Comparison of ENCODE assay signal across 18 cellular contexts in genomic region chr12:18753481-18754117, GRCh38. TPM values are rescaled to one million over a fixed set of nuclear protein-coding genes. Genes with fewer than 3 reads are reported as not detected.
A peak's percentile ranks its signal among the peaks of the same experiment; 100 is the strongest.
DNase-seq lines count a peak whose midpoint lies in the region; ATAC-seq and TF ChIP-seq lines count a peak whose summit lies in the region.
"Had no signal": no experiment of that assay in that cellular context is flagged by ENCODE, and none has a peak within 500 bp of the region (broad histone marks: within the 10 kb centered on the region; RNA-seq: fewer than 3 reads in every experiment).

No MANE protein-coding gene starts in this region.

- 26 to 42% (median 37%) methylated on average over 15 to 16 of the region's 16 CpGs for WGBS in heart left ventricle, 4 donors
- WGBS in mesenchymal stem cell, result 41% methylated on average over 16 of the region's 16 CpGs
- 61 to 65% methylated on average over 16 of the region's 16 CpGs for WGBS in aorta, 2 donors

- peak overlapping the region in 11 of 12 donors; percentile 7 to 50 (median 38) for H3K4me3 ChIP-seq in heart left ventricle
- peak overlapping the region in 1 of 2 experiments; percentile 40 for H3K4me3 ChIP-seq in mesenchymal stem cell (ENCODE audit: insufficient read depth in 1 of 2, low read depth in 1 of 2, low read length in 2 of 2)
- no peak overlapping the region for H3K4me3 ChIP-seq in aorta (ENCODE audit: low read length in 2 of 2)
- H3K4me3 ChIP-seq: testis had no signal

- H3K18ac ChIP-seq in mesenchymal stem cell (ENCODE audit: low read depth in 1 of 2, low read length in 2 of 2), result peak overlapping the region; percentile 38 to 90

- peak overlapping the region; percentile 29 for H4K91ac ChIP-seq in mesenchymal stem cell (ENCODE audit: low read length)

- H2BK12ac ChIP-seq in mesenchymal stem cell (ENCODE audit: low read length in 2 of 2), result peak overlapping the region; percentile 2 to 77

- H2AK5ac ChIP-seq in mesenchymal stem cell (ENCODE audit: low read length, severe bottlenecking), result no peak overlapping the region

- H3K4me2 ChIP-seq in mesenchymal stem cell (ENCODE audit: low read length, poor library complexity, severe bottlenecking), result no peak overlapping the region

- H2BK120ac ChIP-seq in mesenchymal stem cell (ENCODE audit: low read depth, low read length), result peak overlapping the region; percentile 0

- H3K27me3 ChIP-seq in heart left ventricle (no peaks in the 10 kb centered on the region), mesenchymal stem cell (ENCODE audit: control insufficient read depth in 1 of 2, insufficient read depth in 1 of 2, low read length in 2 of 2) (no peaks in the 10 kb centered on the region), aorta (ENCODE audit: control insufficient read depth in 1 of 2, insufficient read depth in 2 of 2, low read length in 1 of 2) (no peaks in the 10 kb centered on the region)
- H3K27me3 ChIP-seq: testis had no signal

- peak overlapping the region; percentile 26 for H3K9ac ChIP-seq in mesenchymal stem cell (ENCODE audit: low read length)

- DNase-seq in NCI-H2227 (lab: John Stamatoyannopoulos, UW; ENCODE audit: unreplicated experiment) (peak; percentile 0), NCI-H2227 treated with DMSO at 0.1 percent for 48 hours (lab: John Stamatoyannopoulos, UW) (no peak), heart left ventricle (peak in 4 of 5 donors; percentile 32 to 51 (median 40)), mesenchymal stem cell (peak; percentile 52), aorta (peak in 1 of 2 donors; percentile 69), NCI-H146 (lab: John Stamatoyannopoulos, UW) (no peak), GM19238 (ENCODE audit: insufficient read length, low spot score) (no peak)
- DNase-seq: activated naive CD4-positive, alpha-beta T cell treated with anti-CD3 and anti-CD28 coated beads, Interleukin-2, amount 50 U/mL, for 16 hours; cortex of kidney; kidney glomerular epithelial cell; NCI-H1417; NCI-H69; SIG-M5; stimulated activated CD4-positive, alpha-beta T cell treated with anti-CD3 and anti-CD28 coated beads, Interleukin-12 subunit alpha, Interleukin-12 subunit beta, amount 100 ng/mL, for 4 hours; testis had no signal

- ATAC-seq in heart left ventricle (peak; percentile 73 to 84 (median 80)), aorta (ENCODE audit: low FRiP score) (peak; percentile 36), HG02938 (IDR thresholded peaks at IDR 0.05; ENCODE audit: unreplicated experiment) (no peak)

- no peak overlapping the region for H2BK15ac ChIP-seq in mesenchymal stem cell (ENCODE audit: low read depth, poor library complexity, severe bottlenecking)

- no peak overlapping the region for H3K14ac ChIP-seq in mesenchymal stem cell (ENCODE audit: low read length in 2 of 2)

- H3K79me1 ChIP-seq in mesenchymal stem cell (replicated peaks; ENCODE audit: low read length, poor library complexity, severe bottlenecking), result no peaks in the 10 kb centered on the region

- no peaks in the 10 kb centered on the region for H3K36me3 ChIP-seq in heart left ventricle
- no peaks in the 10 kb centered on the region for H3K36me3 ChIP-seq in mesenchymal stem cell (ENCODE audit: control insufficient read depth in 1 of 2, insufficient read depth in 2 of 2, low read depth in 1 of 2, low read length in 2 of 2)
- no peaks in the 10 kb centered on the region for H3K36me3 ChIP-seq in aorta (ENCODE audit: control insufficient read depth in 1 of 2, insufficient read depth in 2 of 2, low read length in 1 of 2)

- H3K4ac ChIP-seq in mesenchymal stem cell (ENCODE audit: low read depth in 1 of 2, low read length in 2 of 2), result peak overlapping the region; percentile 3 to 57

- intact Hi-C loops in heart left ventricle (cut with DNase I), result loop anchor here in 4 of 10 donors (5.0 to 10.0 kb wide), 5 partner anchors 281 to 434 kb away; no protein-coding TSS in a partner anchor
- intact Hi-C loops in aorta (cut with DNase I), result no loop called here

- H3K9me3 ChIP-seq in heart left ventricle (no peaks in the 10 kb centered on the region), mesenchymal stem cell (ENCODE audit: control insufficient read depth, low read length) (no peaks in the 10 kb centered on the region), aorta (ENCODE audit: control insufficient read depth, low read length) (no peaks in the 10 kb centered on the region)
- H3K9me3 ChIP-seq: testis had no signal

- H3K27ac ChIP-seq in heart left ventricle (peak overlapping the region; percentile 37 to 95 (median 78)), mesenchymal stem cell (ENCODE audit: low read length, poor library complexity, severe bottlenecking) (no peak overlapping the region), aorta (ENCODE audit: low read depth in 1 of 2, low read length in 2 of 2) (no peak overlapping the region)
- H3K27ac ChIP-seq: 22Rv1, testis had no signal

- no peak overlapping the region for H2AFZ ChIP-seq in mesenchymal stem cell (ENCODE audit: low read depth, low read length)

- TF ChIP-seq POLR2A in heart left ventricle (IDR thresholded peaks at IDR 0.05), result no peak

- no peak for TF ChIP-seq CTCF in heart left ventricle (IDR thresholded peaks at IDR 0.05)

- no peak overlapping the region for H3K23ac ChIP-seq in mesenchymal stem cell (ENCODE audit: low read length in 2 of 2)

- H3K4me1 ChIP-seq in heart left ventricle (peaks cover 0 to 45% (median 17%) of the 10 kb centered on the region in 12 donors), mesenchymal stem cell (ENCODE audit: control insufficient read depth, insufficient read depth, low read depth, low read length) (peaks cover 8% of the 10 kb centered on the region), aorta (ENCODE audit: control insufficient read depth in 1 of 2, insufficient read depth in 2 of 2, low read length in 2 of 2) (no peaks in the 10 kb centered on the region)

- no peak overlapping the region for H2BK5ac ChIP-seq in mesenchymal stem cell (ENCODE audit: low read depth, low read length, poor library complexity, severe bottlenecking)

- peak overlapping the region; percentile 9 for H4K8ac ChIP-seq in mesenchymal stem cell (ENCODE audit: low read length)

RNA-seq across cellular contexts. Expression of gene CAPZA3, which starts 15.7 kb away (rescaled TPM):
- total RNA-seq in heart left ventricle, result not detected
- not detected for polyA plus RNA-seq in heart left ventricle
- polyA plus RNA-seq in mesenchymal stem cell (2013, experiment 1 of 2), result not detected
- polyA plus RNA-seq in mesenchymal stem cell (2013, experiment 2 of 2), result not detected
- total RNA-seq in aorta, result not detected
- polyA plus RNA-seq in aorta, result not detected
- total RNA-seq: neural crest cell had no signal

RNA-seq across cellular contexts. Expression of gene PLCZ1, which starts 15.8 kb away (rescaled TPM):
- total RNA-seq in heart left ventricle (under 1 TPM in 1 of 9 donors, not detected in 8; 0.61 TPM), aorta (under 1 TPM in 1 of 2 donors, not detected in 1; 0.66 TPM)
- polyA plus RNA-seq in heart left ventricle (under 1 TPM in 1 of 2 donors, not detected in 1; 0.42 TPM), aorta (not detected)
- not detected for polyA plus RNA-seq in mesenchymal stem cell (2013, experiment 1 of 2)
- not detected for polyA plus RNA-seq in mesenchymal stem cell (2013, experiment 2 of 2)
- total RNA-seq: neural crest cell had no signal

Comparison
In these comparisons a context has a peak if more than half of its experiments do, and no peak if none do; other contexts are left out.
1. DNase-seq: peak in NCI-H2227 (single experiment), heart left ventricle (4 of 5) and mesenchymal stem cell (single experiment); none in NCI-H2227 treated with DMSO at 0.1 percent for 48 hours (single experiment), NCI-H146 (single experiment) and GM19238 (single experiment).
2. H3K27ac ChIP-seq: peak in heart left ventricle (12 of 12); none in mesenchymal stem cell (single experiment) and aorta (0 of 2).
3. H3K4me3 ChIP-seq: peak in heart left ventricle (11 of 12); none in aorta (0 of 2).